ENCODE assay signal across 9 cellular contexts in genomic region chr19:40744554-40745401, GRCh38. TPM values are rescaled to one million over a fixed set of nuclear protein-coding genes. Genes with fewer than 3 reads are reported as not detected.
A peak's percentile ranks its signal among the peaks of the same experiment; 100 is the strongest.
DNase-seq lines count a peak whose midpoint lies in the region; ATAC-seq, FAIRE-seq and TF ChIP-seq lines count a peak whose summit lies in the region.
"Had no signal": no experiment of that assay in that cellular context is flagged by ENCODE, and none has a peak within 500 bp of the region (broad histone marks: within the 10 kb centered on the region; RNA-seq: fewer than 3 reads in every experiment).

No MANE protein-coding gene starts in this region.

- peaks cover 2% of the 10 kb centered on the region for H3K79me1 ChIP-seq in mesendoderm (ENCODE audit: low read length)

- peak overlapping the region; percentile 81 for H3K27ac Mint-ChIP-seq in astrocyte (ENCODE audit: unreplicated experiment)

- H3K9ac ChIP-seq in astrocyte (ENCODE audit: low read length) = peak overlapping the region; percentile 43
- peak overlapping the region; percentile 54 for H3K9ac ChIP-seq in mesendoderm (ENCODE audit: low read length)

- peak overlapping the region; percentile 42 for H2AFZ ChIP-seq in astrocyte (ENCODE audit: low read depth, low read length)

- no peak for TF ChIP-seq CTCF in astrocyte (IDR thresholded peaks at IDR 0.05; ENCODE audit: insufficient read depth, low read depth, low read length)

- no peaks in the 10 kb centered on the region for H3K27me3 Mint-ChIP-seq in astrocyte (ENCODE audit: low read depth, unreplicated experiment)

- DNase-seq in COLO668 (lab: John Stamatoyannopoulos, UW; ENCODE audit: unreplicated experiment) (peak; percentile 3), HT-29 (ENCODE audit: low spot score) (peak; percentile 35), astrocyte (ENCODE audit: low read depth) (no peak), mesendoderm (peak; percentile 80), activated gamma-delta T cell treated with Interleukin-2 at 50 U/mL for 16 hours (no peak), SIG-M5 treated with dmso at 0.1 percent for 504 hours (lab: John Stamatoyannopoulos, UW; ENCODE audit: unreplicated experiment) (no peak)
- DNase-seq: NCI-H2029 treated with DMSO at 0.1 percent for 48 hours had no signal

- H4K5ac ChIP-seq in mesendoderm (ENCODE audit: low read length) = no peak overlapping the region

- H3K4me1 ChIP-seq in astrocyte (ENCODE audit: insufficient read depth, low read length) = peaks cover 10% of the 10 kb centered on the region
- H3K4me1 ChIP-seq in mesendoderm (ENCODE audit: control insufficient read depth, low read depth, low read length) = peaks cover 7% of the 10 kb centered on the region

- ATAC-seq in GM19467 (IDR thresholded peaks at IDR 0.05; ENCODE audit: unreplicated experiment) (no peak), GM19452 (IDR thresholded peaks at IDR 0.05; ENCODE audit: unreplicated experiment) (no peak)

- H3K18ac ChIP-seq in mesendoderm (ENCODE audit: low read length) = peak overlapping the region; percentile 33

- no peak overlapping the region for H3K23ac ChIP-seq in mesendoderm (ENCODE audit: low read length)

- peak overlapping the region; percentile 49 for H3K4ac ChIP-seq in mesendoderm (ENCODE audit: low read depth, low read length)

- no peak overlapping the region for H2BK120ac ChIP-seq in mesendoderm (ENCODE audit: low read depth, low read length)

- H3K36me3 Mint-ChIP-seq in astrocyte (ENCODE audit: low read depth, unreplicated experiment) = peaks cover 12% of the 10 kb centered on the region

- H4K20me1 ChIP-seq in astrocyte (ENCODE audit: insufficient read depth, low read length) = no peaks in the 10 kb centered on the region

- H3K56ac ChIP-seq in mesendoderm (ENCODE audit: low read length) = peak overlapping the region; percentile 79

- H3K4me3 ChIP-seq in astrocyte (ENCODE audit: insufficient read depth, low read depth, low read length) (no peak overlapping the region), mesendoderm (ENCODE audit: low read length) (no peak overlapping the region)

- peaks cover 14% of the 10 kb centered on the region for H3K4me1 Mint-ChIP-seq in astrocyte (ENCODE audit: low read depth, unreplicated experiment)

- WGBS in mesendoderm (ENCODE audit: extremely low coverage, insufficient coverage, low lambda C conversion rate) = no CpG with 5 or more reads among the region's 17 CpGs

- H3K27me3 ChIP-seq in astrocyte (ENCODE audit: insufficient read depth, low read length) (no peaks in the 10 kb centered on the region), mesendoderm (ENCODE audit: insufficient read depth, low read length, poor library complexity) (no peaks in the 10 kb centered on the region)

- H3K27ac ChIP-seq in astrocyte (ENCODE audit: low read depth, low read length) = peak overlapping the region; percentile 34
- H3K27ac ChIP-seq in mesendoderm (ENCODE audit: low read depth, low read length) = peak overlapping the region; percentile 78

- H3K4me2 ChIP-seq in astrocyte (ENCODE audit: low read length) = peak overlapping the region; percentile 49
- H3K4me2 ChIP-seq in mesendoderm (ENCODE audit: low read length) = no peak overlapping the region

- H2BK5ac ChIP-seq in mesendoderm (ENCODE audit: low read length) = no peak overlapping the region

- H2BK15ac ChIP-seq in mesendoderm (replicated peaks; ENCODE audit: low read depth) = no peak overlapping the region

- no peak overlapping the region for H3K4me3 Mint-ChIP-seq in astrocyte (ENCODE audit: unreplicated experiment)

- H3K9me3 ChIP-seq in astrocyte (ENCODE audit: insufficient read depth, low read depth, low read length) = no peaks in the 10 kb centered on the region

- H3K9me3 Mint-ChIP-seq in astrocyte (ENCODE audit: unreplicated experiment) = no peaks in the 10 kb centered on the region

- H3K79me2 ChIP-seq in astrocyte (ENCODE audit: insufficient read depth, low read length) (no peaks in the 10 kb centered on the region), mesendoderm (ENCODE audit: control insufficient read depth, insufficient read depth, low read length) (no peaks in the 10 kb centered on the region)

- no peak overlapping the region for H2AK5ac ChIP-seq in mesendoderm (ENCODE audit: low read length)

- peaks cover under 1% of the 10 kb centered on the region for H3K36me3 ChIP-seq in astrocyte (ENCODE audit: insufficient read depth, low read length)
- H3K36me3 ChIP-seq in mesendoderm (ENCODE audit: control insufficient read depth, insufficient read depth, low read length) = no peaks in the 10 kb centered on the region

- H4K8ac ChIP-seq in mesendoderm (ENCODE audit: low read depth, low read length) = no peak overlapping the region

- FAIRE-seq in astrocyte (lab: Jason Lieb, UNC) = no peak

RNA-seq across cellular contexts. Expression of gene ACTMAP, which starts 5.5 kb away (rescaled TPM):
- 1.9 and 2.6 TPM in 2 replicates for total RNA-seq in HT-29 (2014; rRNA removed; shearing (Covaris generic))
- total RNA-seq in astrocyte = 9.6 and 10.1 TPM in 2 replicates
- polyA plus RNA-seq in mesendoderm (2013, experiment 1 of 2) = 8.2 TPM
- 9.2 TPM for polyA plus RNA-seq in mesendoderm (2013, experiment 2 of 2)

RNA-seq across cellular contexts. Expression of gene SNRPA, which starts 6.2 kb away (rescaled TPM):
- total RNA-seq in HT-29 (2014; rRNA removed; shearing (Covaris generic)) = 252 and 361 TPM in 2 replicates
- total RNA-seq in astrocyte = 60.0 and 67.0 TPM in 2 replicates
- polyA plus RNA-seq in mesendoderm (2013, experiment 1 of 2) = 226 TPM
- 225 TPM for polyA plus RNA-seq in mesendoderm (2013, experiment 2 of 2)

RNA-seq across cellular contexts. Expression of gene ITPKC, which starts 27.9 kb away (rescaled TPM):
- 52.2 and 58.5 TPM in 2 replicates for total RNA-seq in HT-29 (2014; rRNA removed; shearing (Covaris generic))
- 19.0 and 19.7 TPM in 2 replicates for total RNA-seq in astrocyte
- 4.8 TPM for polyA plus RNA-seq in mesendoderm (2013, experiment 1 of 2)
- polyA plus RNA-seq in mesendoderm (2013, experiment 2 of 2) = 4.6 TPM

RNA-seq across cellular contexts. Expression of gene COQ8B, which starts 28.1 kb away (rescaled TPM):
- total RNA-seq in HT-29 (2014; rRNA removed; shearing (Covaris generic)) = 57.2 and 71.3 TPM in 2 replicates
- 26.0 and 29.4 TPM in 2 replicates for total RNA-seq in astrocyte
- polyA plus RNA-seq in mesendoderm (2013, experiment 1 of 2) = 10.3 TPM
- 11.1 TPM for polyA plus RNA-seq in mesendoderm (2013, experiment 2 of 2)

RNA-seq across cellular contexts. Expression of gene MIA, which starts 30.5 kb away (rescaled TPM):
- total RNA-seq in HT-29 (2014; rRNA removed; shearing (Covaris generic)) = 15.8 TPM in 2 replicates
- total RNA-seq in astrocyte = 2.5 TPM in 2 replicates
- 0.18 TPM for polyA plus RNA-seq in mesendoderm (2013, experiment 1 of 2)
- polyA plus RNA-seq in mesendoderm (2013, experiment 2 of 2) = not detected

Comparison
In these comparisons a context has a peak if more than half of its experiments do, and no peak if none do; other contexts are left out.
1. DNase-seq: peak in COLO668 (single experiment), HT-29 (single experiment) and mesendoderm (single experiment); none in astrocyte (single experiment), activated gamma-delta T cell treated with Interleukin-2 at 50 U/mL for 16 hours (single experiment) and SIG-M5 treated with dmso at 0.1 percent for 504 hours (single experiment).